Comparison of ENCODE assay signal across 19 cellular contexts in genomic region chr2:111912547-111912946, GRCh38. TPM values are rescaled to one million over a fixed set of nuclear protein-coding genes. Genes with fewer than 3 reads are reported as not detected.
DNase-seq lines count a peak whose midpoint lies in the region; ATAC-seq, FAIRE-seq and TF ChIP-seq lines count a peak whose summit lies in the region.
"Had no signal": no experiment of that assay in that cellular context is flagged by ENCODE, and none has a peak within 500 bp of the region (broad histone marks: within the 10 kb centered on the region; RNA-seq: fewer than 3 reads in every experiment).

No MANE protein-coding gene starts in this region.

- peak; percentile 48 for DNase-seq in MCF 10A (ENCODE audit: unreplicated experiment)
- no peak for DNase-seq in breast epithelium (ENCODE audit: low spot score in 2 of 2)
- peak; percentile 37 for DNase-seq in MV-4-11 (lab: John Stamatoyannopoulos, UW)
- no peak for DNase-seq in K562 (ENCODE audit: extremely low read depth in 1 of 4, low spot score in 3 of 4)
- no peak for DNase-seq in mesothelial cell of epicardium (ENCODE audit: low spot score in 2 of 2, unreplicated experiment in 2 of 2)
- no peak for DNase-seq in WERI-Rb-1
- DNase-seq in mesenteric fat pad (ENCODE audit: low spot score): no peak
- no peak for DNase-seq in HEK293T (ENCODE audit: extremely low spot score)
- DNase-seq: AML-193, GF-D8, KG1, NCI-H1417, NCI-H1930, NCI-H510A treated with DMSO at 0.1 percent for 48 hours, OCI-M1, RPMI8226, SK-N-SH had no signal

- POLR2A ChIA-PET in MCF 10A (lab: Yijun Ruan, JAX): no interaction called here
- POLR2A ChIA-PET in K562 (lab: Yijun Ruan, JAX): no interaction called here
- POLR2A ChIA-PET in HEK293T (lab: Yijun Ruan, JAX): no interaction called here

- intact Hi-C loops in MCF 10A (cut with micrococcal nuclease): no loop called here
- intact Hi-C loops in breast epithelium (cut with DNase I; ENCODE audit: low total_unique reads): no loop called here
- intact Hi-C loops in K562 (cut with micrococcal nuclease): no loop called here

- no peak for TF ChIP-seq POLR2A in breast epithelium (IDR thresholded peaks at IDR 0.05)
- no peak for TF ChIP-seq POLR2A in K562 (conservative IDR thresholded peaks at IDR 0.05)

- FAIRE-seq in K562 (lab: Jason Lieb, UNC): no peak

- no peaks in the 10 kb centered on the region for H3K9me3 Mint-ChIP-seq in MCF 10A (ENCODE audit: unreplicated experiment)
- H3K9me3 Mint-ChIP-seq in mesothelial cell of epicardium: no peaks in the 10 kb centered on the region

- H3K4me2 ChIP-seq in K562 (ENCODE audit: insufficient read depth, low read length): no peak overlapping the region
- H3K4me2 ChIP-seq: SK-N-SH had no signal

- H4K20me1 ChIP-seq in K562 (replicated peaks; ENCODE audit: control insufficient read depth, insufficient read depth, low read length): no peaks in the 10 kb centered on the region

- H3K4me1 Mint-ChIP-seq in MCF 10A (ENCODE audit: insufficient read depth, unreplicated experiment) (no peaks in the 10 kb centered on the region), mesothelial cell of epicardium (peaks cover 37% of the 10 kb centered on the region)

- H3K9me1 ChIP-seq in K562 (ENCODE audit: control insufficient read depth, insufficient read depth, low read length): no peaks in the 10 kb centered on the region

- no peak overlapping the region for H2AFZ ChIP-seq in K562 (ENCODE audit: low read depth, low read length)

- H3K27me3 Mint-ChIP-seq in MCF 10A (ENCODE audit: insufficient read depth, unreplicated experiment): no peaks in the 10 kb centered on the region
- H3K27me3 Mint-ChIP-seq in mesothelial cell of epicardium (ENCODE audit: low read depth): no peaks in the 10 kb centered on the region

- no peak overlapping the region for H3K9ac ChIP-seq in K562 (ENCODE audit: insufficient read depth in 1 of 2, low read depth in 2 of 2, low read length in 2 of 2)
- H3K9ac ChIP-seq: SK-N-SH had no signal

- WGBS in K562 (ENCODE audit: insufficient coverage, low coverage, missing lambda C conversion rate): 12% methylated on average over 2 of the region's 2 CpGs

- H3K4me3 Mint-ChIP-seq in MCF 10A (ENCODE audit: unreplicated experiment) (no peak overlapping the region), mesothelial cell of epicardium (no peak overlapping the region)

- H3K27ac Mint-ChIP-seq in MCF 10A (ENCODE audit: low read depth, unreplicated experiment): no peak overlapping the region
- H3K27ac Mint-ChIP-seq in mesothelial cell of epicardium: peak overlapping the region; percentile 16

- H3K27me3 ChIP-seq in breast epithelium (no peaks in the 10 kb centered on the region), K562 (ENCODE audit: control insufficient read depth in 2 of 2, insufficient read depth in 2 of 2, low read length in 2 of 2) (no peaks in the 10 kb centered on the region), WERI-Rb-1 (ENCODE audit: insufficient read depth, low read depth, severe bottlenecking) (no peaks in the 10 kb centered on the region)

- H3K27ac ChIP-seq in breast epithelium (no peak overlapping the region), K562 (ENCODE audit: extremely low read depth, low read depth, low read length) (no peak overlapping the region), WERI-Rb-1 (no peak overlapping the region)

- TF ChIP-seq CTCF in MCF 10A (IDR thresholded peaks at IDR 0.05; ENCODE audit: unreplicated experiment): no peak
- TF ChIP-seq CTCF in breast epithelium (IDR thresholded peaks at IDR 0.05): no peak
- TF ChIP-seq CTCF in K562 (IDR thresholded peaks at IDR 0.05 in 2 of 3, conservative IDR thresholded peaks at IDR 0.05 in 1 of 3; ENCODE audit: insufficient read depth in 2 of 3, low read depth in 1 of 3, low read length in 3 of 3): no peak
- no peak for TF ChIP-seq CTCF in mesothelial cell of epicardium (IDR thresholded peaks at IDR 0.05; ENCODE audit: unreplicated experiment)
- no peak for TF ChIP-seq CTCF in WERI-Rb-1 (IDR thresholded peaks at IDR 0.05; ENCODE audit: low read depth, low read length)

- in situ Hi-C loops in K562 (cut with MboI): no loop called here

- peak; percentile 61 for ATAC-seq in K562
- ATAC-seq: HCT116 had no signal

- H3K4me3 ChIP-seq in breast epithelium (no peak overlapping the region), K562 (no peak overlapping the region), WERI-Rb-1 (ENCODE audit: low read depth, low read length) (no peak overlapping the region)

- no peaks in the 10 kb centered on the region for H3K36me3 Mint-ChIP-seq in MCF 10A (ENCODE audit: insufficient read depth, unreplicated experiment)
- H3K36me3 Mint-ChIP-seq in mesothelial cell of epicardium: no peaks in the 10 kb centered on the region

- TF ChIP-seq RAD21 in K562 (CRISPR knock-in tag; conservative IDR thresholded peaks at IDR 0.05 in 1 of 2, IDR thresholded peaks at IDR 0.05 in 1 of 2): no peak

- H3K36me3 ChIP-seq in breast epithelium: no peaks in the 10 kb centered on the region
- H3K36me3 ChIP-seq in K562 (ENCODE audit: control insufficient read depth, insufficient read depth, low read length): no peaks in the 10 kb centered on the region
- H3K36me3 ChIP-seq in WERI-Rb-1: no peaks in the 10 kb centered on the region

- no peaks in the 10 kb centered on the region for H3K79me2 ChIP-seq in K562 (ENCODE audit: control insufficient read depth, insufficient read depth, low read length)

- H3K9me3 ChIP-seq in breast epithelium: no peaks in the 10 kb centered on the region
- H3K9me3 ChIP-seq in K562 (replicated peaks; ENCODE audit: control insufficient read depth, insufficient read depth, low read depth, low read length): no peaks in the 10 kb centered on the region
- no peaks in the 10 kb centered on the region for H3K9me3 ChIP-seq in WERI-Rb-1 (ENCODE audit: severe bottlenecking)
- H3K9me3 ChIP-seq: Caco-2, SK-N-SH had no signal

- CTCF ChIA-PET in MCF 10A (lab: Yijun Ruan, JAX) (no interaction called here), K562 (lab: Yijun Ruan, JAX; ENCODE audit: low intra/inter-chr PET ratio) (no interaction called here), HEK293T (lab: Yijun Ruan, JAX) (interaction anchor here (0.6 kb wide), 1 partner anchor 126 kb away, joined by 4 read pairs; no protein-coding TSS in a partner anchor)

- H3K4me1 ChIP-seq in breast epithelium (no peaks in the 10 kb centered on the region), K562 (replicated peaks in 1 of 2; ENCODE audit: control insufficient read depth in 2 of 2, insufficient read depth in 2 of 2, low read length in 2 of 2) (no peaks in the 10 kb centered on the region; a peak in 2 of 5 replicates)

- no TSS peak for BruUV-seq in MCF 10A (replicated peaks; lab: Mats Ljungman, UMichigan)
- BruUV-seq in K562 (replicated peaks; lab: Mats Ljungman, UMichigan): no TSS peak

- TF ChIP-seq EP300 in K562 (IDR thresholded peaks at IDR 0.05; ENCODE audit: low read length): no peak

TF ChIP-seq in K562, 482 proteins besides CTCF, POLR2A, EP300 and RAD21 (continues in another document):
- TF ChIP-seq CEBPB (tag; IDR thresholded peaks at IDR 0.05): peak; percentile 91

TF ChIP-seq in HEK293T, 16 proteins besides CTCF, POLR2A, EP300 and RAD21:
- no peak for TF ChIP-seq FOXK2 (IDR thresholded peaks at IDR 0.05)

RNA-seq across cellular contexts. Expression of gene MERTK, which starts 14.1 kb away (rescaled TPM):
- total RNA-seq in MCF 10A (2022) (0.19 and 0.49 TPM in 2 replicates), breast epithelium (10 to 100 TPM; 21.0 to 84.3 (median 36.3) TPM), K562 (2014; rRNA removed) (0.82 and 1.1 TPM in 2 replicates), K562 (2014; rRNA removed; fragmentation: Illumina TruSeq; extraction: Trizol) (0.73 and 0.83 TPM in 2 replicates), K562 (2015; rRNA removed; fragmentation: Illumina TruSeq; extraction: Trizol) (0.62 and 0.68 TPM in 2 replicates), K562 (2021) (1.1 and 1.4 TPM in 2 replicates), mesothelial cell of epicardium (25.1 to 27.3 TPM (median 27.1 TPM) in 3 replicates), mesenteric fat pad (47.0 TPM)
- total RNA-seq in K562 (2011; cell fraction: chromatin; rRNA removed; ENCODE audit: low replicate concordance): 5.8 and 6.9 TPM in 2 replicates
- total RNA-seq in K562 (2011; cell fraction: nucleolus; rRNA removed): 5.0 and 5.3 TPM in 2 replicates
- 4.0 and 4.7 TPM in 2 replicates for total RNA-seq in K562 (2011; cell fraction: nucleoplasm; rRNA removed)
- polyA plus RNA-seq in K562 (2011; rRNA removed) (1.6 and 2.7 TPM in 2 replicates), K562 (2014; fragmentation: Illumina TruSeq; extraction: Trizol) (0.93 and 1.2 TPM in 2 replicates), K562 (2014; fragmentation: Nextera tagmentation; extraction: Ambion mirVana) (under 1 TPM; 0.23 to 0.31 TPM), K562 (2014; rRNA removed) (0.74 and 1.3 TPM in 2 replicates)
- 1.7 and 2.3 TPM in 2 replicates for polyA plus RNA-seq in K562 (2011; cell fraction: cytosol; rRNA removed)
- 2.4 and 3.4 TPM in 2 replicates for polyA plus RNA-seq in K562 (2011; cell fraction: nucleus; rRNA removed)
- 0.96 and 1.6 TPM in 2 replicates for polyA plus RNA-seq in K562 (2012)
- 2.4 and 4.1 TPM in 2 replicates for polyA minus RNA-seq in K562 (2011; rRNA and poly(A)+ RNA removed)
- polyA minus RNA-seq in K562 (2011; cell fraction: cytosol; rRNA and poly(A)+ RNA removed): 1.4 and 1.8 TPM in 2 replicates
- polyA minus RNA-seq in K562 (2011; cell fraction: nucleus; rRNA and poly(A)+ RNA removed): 1.5 and 3.2 TPM in 2 replicates

RNA-seq across cellular contexts. Expression of gene ANAPC1, which starts 28.6 kb away (rescaled TPM):
- total RNA-seq in MCF 10A (2022) (48.8 and 66.1 TPM in 2 replicates), breast epithelium (10 to 100 TPM; 45.0 to 52.8 (median 49.5) TPM), K562 (2014; rRNA removed) (126 and 155 TPM in 2 replicates), K562 (2014; rRNA removed; fragmentation: Illumina TruSeq; extraction: Trizol) (97.8 and 98.2 TPM in 2 replicates), K562 (2015; rRNA removed; fragmentation: Illumina TruSeq; extraction: Trizol) (84.3 and 87.1 TPM in 2 replicates), K562 (2021) (102 and 112 TPM in 2 replicates), mesothelial cell of epicardium (54.0 to 56.5 TPM (median 54.0 TPM) in 3 replicates), mesenteric fat pad (37.4 TPM)
- 248 and 378 TPM in 2 replicates for total RNA-seq in K562 (2011; cell fraction: chromatin; rRNA removed; ENCODE audit: low replicate concordance)
- 149 and 174 TPM in 2 replicates for total RNA-seq in K562 (2011; cell fraction: nucleolus; rRNA removed)
- total RNA-seq in K562 (2011; cell fraction: nucleoplasm; rRNA removed): 181 and 218 TPM in 2 replicates
- polyA plus RNA-seq in K562 (2011; rRNA removed) (67.3 and 78.2 TPM in 2 replicates), K562 (2014; fragmentation: Illumina TruSeq; extraction: Trizol) (52.2 and 61.3 TPM in 2 replicates), K562 (2014; fragmentation: Nextera tagmentation; extraction: Ambion mirVana) (10 to 100 TPM; 14.0 to 18.9 TPM), K562 (2014; rRNA removed) (57.5 and 77.5 TPM in 2 replicates)
- 42.5 and 56.6 TPM in 2 replicates for polyA plus RNA-seq in K562 (2011; cell fraction: cytosol; rRNA removed)
- 87.3 and 96.1 TPM in 2 replicates for polyA plus RNA-seq in K562 (2011; cell fraction: nucleus; rRNA removed)
- 25.3 and 38.9 TPM in 2 replicates for polyA plus RNA-seq in K562 (2012)
- 219 and 246 TPM in 2 replicates for polyA minus RNA-seq in K562 (2011; rRNA and poly(A)+ RNA removed)
- 81.3 and 88.9 TPM in 2 replicates for polyA minus RNA-seq in K562 (2011; cell fraction: cytosol; rRNA and poly(A)+ RNA removed)
- 185 and 193 TPM in 2 replicates for polyA minus RNA-seq in K562 (2011; cell fraction: nucleus; rRNA and poly(A)+ RNA removed)

Comparison
In these comparisons a context has a peak if more than half of its experiments do, and no peak if none do; other contexts are left out.
1. DNase-seq: peak in MCF 10A (single experiment) and MV-4-11 (single experiment); none in breast epithelium (0 of 2), K562 (0 of 4), mesothelial cell of epicardium (0 of 2), WERI-Rb-1 (single experiment), mesenteric fat pad (single experiment) and HEK293T (single experiment).